ENCODE assay signal across 16 cellular contexts in the genomic region with DNA sequence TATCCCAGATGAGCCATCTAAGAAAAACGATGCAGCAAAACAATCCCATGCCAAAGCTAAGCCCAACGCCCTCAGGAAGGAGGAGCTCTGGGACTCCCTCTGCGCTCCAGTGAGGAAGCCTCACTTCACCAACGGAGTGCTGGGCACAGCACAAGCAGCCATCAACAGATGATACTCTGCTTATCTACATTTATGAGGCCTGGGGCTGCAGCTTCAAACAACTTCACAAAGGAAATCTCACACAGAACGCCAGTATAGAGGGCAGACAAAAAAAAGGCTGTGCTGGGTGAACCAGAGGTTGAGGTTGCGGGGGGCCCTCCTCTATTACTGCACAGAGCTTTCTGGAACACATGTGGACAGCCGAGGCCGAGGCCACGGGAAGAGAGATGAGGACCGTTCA. TPM values are rescaled to one million over a fixed set of nuclear protein-coding genes. Genes with fewer than 3 reads are reported as not detected.
DNase-seq lines count a peak whose midpoint lies in the region; ATAC-seq and TF ChIP-seq lines count a peak whose summit lies in the region.
"Had no signal": no experiment of that assay in that cellular context is flagged by ENCODE, and none has a peak within 500 bp of the region (broad histone marks: within the 10 kb centered on the region; RNA-seq: fewer than 3 reads in every experiment).

No MANE protein-coding gene starts in this region.

- peak overlapping the region; percentile 60; the same call in 1 of the 2 replicates for H3K4me2 ChIP-seq in OCI-LY7 (ENCODE audit: low read length)
- H3K4me2 ChIP-seq: BLaER1 had no signal

- DNase-seq in T-helper 1 cell (no peak), OCI-LY7 (ENCODE audit: low spot score) (no peak), OCI-M2 (lab: John Stamatoyannopoulos, UW; ENCODE audit: unreplicated experiment) (no peak), colonic mucosa (no peak)
- DNase-seq in CD4-positive, alpha-beta T cell, result no peak
- no peak for DNase-seq in naive thymus-derived CD4-positive, alpha-beta T cell
- DNase-seq: KG1, NCI-H1048, NCI-H1436 treated with DMSO at 0.1 percent for 48 hours, NCI-H2081 treated with DMSO at 0.1 percent for 48 hours, NCI-H82, Peyer's patch, Right ventricle myocardium superior had no signal

- H3K27me3 Mint-ChIP-seq in T-helper 1 cell treated with Interleukin-12 subunit alpha and Interleukin-12 subunit beta and Interleukin-4 antibody, amounts not matched to agents 30 μg/mL and 1 μg/mL, for 36 hours (ENCODE audit: low read depth), result no peaks in the 10 kb centered on the region
- H3K27me3 Mint-ChIP-seq in CD4-positive, alpha-beta T cell, result no peaks in the 10 kb centered on the region
- H3K27me3 Mint-ChIP-seq in naive thymus-derived CD4-positive, alpha-beta T cell, result no peaks in the 10 kb centered on the region

- H3K9me3 Mint-ChIP-seq in T-helper 1 cell treated with Interleukin-12 subunit alpha and Interleukin-12 subunit beta and Interleukin-4 antibody, amounts not matched to agents 30 μg/mL and 1 μg/mL, for 36 hours, result no peaks in the 10 kb centered on the region
- no peaks in the 10 kb centered on the region for H3K9me3 Mint-ChIP-seq in CD4-positive, alpha-beta T cell
- H3K9me3 Mint-ChIP-seq in naive thymus-derived CD4-positive, alpha-beta T cell, result no peaks in the 10 kb centered on the region

- no peak for ATAC-seq in CD4-positive, alpha-beta T cell (ENCODE audit: poor library complexity)
- no peak for ATAC-seq in naive thymus-derived CD4-positive, alpha-beta T cell
- no peak for ATAC-seq in HG03521 (IDR thresholded peaks at IDR 0.05; ENCODE audit: unreplicated experiment)

- no peak overlapping the region for H3K4me3 ChIP-seq in OCI-LY7 (ENCODE audit: low read depth, low read length, poor library complexity, severe bottlenecking)
- H3K4me3 ChIP-seq in naive thymus-derived CD4-positive, alpha-beta T cell (ENCODE audit: low read length), result no peak overlapping the region
- no peak overlapping the region for H3K4me3 ChIP-seq in colonic mucosa
- H3K4me3 ChIP-seq: BLaER1, Peyer's patch had no signal

- intact Hi-C loops in CD4-positive, alpha-beta T cell (cut with DNase I, micrococcal nuclease), result no loop called here
- intact Hi-C loops in OCI-LY7 (cut with micrococcal nuclease; ENCODE audit: unreplicated experiment) (no loop called here), colonic mucosa (cut with DNase I) (no loop called here)
- intact Hi-C loops in naive thymus-derived CD4-positive, alpha-beta T cell (cut with micrococcal nuclease), result no loop called here

- H3K9ac ChIP-seq in colonic mucosa (ENCODE audit: low read depth in 2 of 2, low read length in 2 of 2), result no peak overlapping the region
- H3K9ac ChIP-seq: BLaER1 had no signal

- no peaks in the 10 kb centered on the region; the same call in 1 of the 2 replicates for H3K79me2 ChIP-seq in OCI-LY7 (ENCODE audit: insufficient read depth, low read depth, low read length)

- H3K36me3 Mint-ChIP-seq in T-helper 1 cell treated with Interleukin-12 subunit alpha and Interleukin-12 subunit beta and Interleukin-4 antibody, amounts not matched to agents 30 μg/mL and 1 μg/mL, for 36 hours (ENCODE audit: low read depth), result peaks cover 47% of the 10 kb centered on the region
- peaks cover 95% of the 10 kb centered on the region for H3K36me3 Mint-ChIP-seq in CD4-positive, alpha-beta T cell (ENCODE audit: low read depth)
- peaks cover 7 to 56% (median 33%) of the 10 kb centered on the region in 5 donors for H3K36me3 Mint-ChIP-seq in naive thymus-derived CD4-positive, alpha-beta T cell

- H3K4me1 Mint-ChIP-seq in T-helper 1 cell treated with Interleukin-12 subunit alpha and Interleukin-12 subunit beta and Interleukin-4 antibody, amounts not matched to agents 30 μg/mL and 1 μg/mL, for 36 hours (ENCODE audit: low read depth), result peaks cover 4% of the 10 kb centered on the region
- peaks cover 4% of the 10 kb centered on the region for H3K4me1 Mint-ChIP-seq in CD4-positive, alpha-beta T cell (ENCODE audit: low read depth)
- peaks cover 2 to 8% (median 4%) of the 10 kb centered on the region in 7 donors for H3K4me1 Mint-ChIP-seq in naive thymus-derived CD4-positive, alpha-beta T cell

- no peaks in the 10 kb centered on the region for H3K27me3 ChIP-seq in CD4-positive, alpha-beta T cell (ENCODE audit: control insufficient read depth, insufficient read depth, low read length)
- no peaks in the 10 kb centered on the region for H3K27me3 ChIP-seq in naive thymus-derived CD4-positive, alpha-beta T cell (ENCODE audit: control insufficient read depth in 2 of 2, insufficient read depth in 2 of 2, low read length in 2 of 2)
- no peaks in the 10 kb centered on the region for H3K27me3 ChIP-seq in colonic mucosa
- H3K27me3 ChIP-seq: BLaER1, Peyer's patch had no signal

- no TSS peak for BruUV-seq in OCI-LY7 (replicated peaks; lab: Mats Ljungman, UMichigan)

- peak overlapping the region; percentile 26 for H3K27ac Mint-ChIP-seq in T-helper 1 cell treated with Interleukin-12 subunit alpha and Interleukin-12 subunit beta and Interleukin-4 antibody, amounts not matched to agents 30 μg/mL and 1 μg/mL, for 36 hours
- H3K27ac Mint-ChIP-seq in CD4-positive, alpha-beta T cell, result no peak overlapping the region
- peak overlapping the region in 5 of 9 donors; percentile 33 to 60 (median 40) for H3K27ac Mint-ChIP-seq in naive thymus-derived CD4-positive, alpha-beta T cell

- no peak for TF ChIP-seq CTCF in CD4-positive, alpha-beta T cell (IDR thresholded peaks at IDR 0.05)
- TF ChIP-seq CTCF in OCI-LY7 (conservative IDR thresholded peaks at IDR 0.05; ENCODE audit: low read length) (no peak), colonic mucosa (IDR thresholded peaks at IDR 0.05) (no peak)

- peaks cover 64% of the 10 kb centered on the region for H3K4me1 ChIP-seq in OCI-LY7 (ENCODE audit: insufficient read depth, low read length, poor library complexity, severe bottlenecking)
- no peaks in the 10 kb centered on the region for H3K4me1 ChIP-seq in naive thymus-derived CD4-positive, alpha-beta T cell (ENCODE audit: control insufficient read depth in 2 of 2, insufficient read depth in 2 of 2, low read length in 2 of 2)
- H3K4me1 ChIP-seq in colonic mucosa, result no peaks in the 10 kb centered on the region
- H3K4me1 ChIP-seq: Peyer's patch had no signal

- no peaks in the 10 kb centered on the region for H3K9me2 ChIP-seq in OCI-LY7 (ENCODE audit: insufficient read depth, low read length)

- H3K9me3 ChIP-seq in CD4-positive, alpha-beta T cell (ENCODE audit: control insufficient read depth, low read length), result no peaks in the 10 kb centered on the region
- H3K9me3 ChIP-seq in OCI-LY7 (ENCODE audit: low read length) (no peaks in the 10 kb centered on the region), colonic mucosa (no peaks in the 10 kb centered on the region)
- H3K9me3 ChIP-seq in naive thymus-derived CD4-positive, alpha-beta T cell (ENCODE audit: control insufficient read depth in 2 of 3, low read length in 3 of 3), result no peaks in the 10 kb centered on the region
- H3K9me3 ChIP-seq: BLaER1, Peyer's patch had no signal

- POLR2A ChIA-PET in CD4-positive, alpha-beta T cell (lab: Charles Lee), result interaction anchor here (1.0 to 1.3 kb wide), 5 partner anchors 15 to 52 kb away, joined by 3 to 5 read pairs (median 3); a partner anchor contains a TSS
- POLR2A ChIA-PET in OCI-LY7 (lab: Charles Lee), result interaction anchor here (0.6 to 0.9 kb wide), 3 partner anchors 27 to 67 kb away, joined by 3 to 4 read pairs (median 3); no protein-coding TSS in a partner anchor
- POLR2A ChIA-PET in naive thymus-derived CD4-positive, alpha-beta T cell (lab: Charles Lee), result no interaction called here

- H2AFZ ChIP-seq in OCI-LY7 (ENCODE audit: low read length), result no peak overlapping the region

- peak overlapping the region; percentile 14 for H3K27ac ChIP-seq in CD4-positive, alpha-beta T cell (ENCODE audit: low read depth, low read length)
- H3K27ac ChIP-seq in OCI-LY7 (ENCODE audit: low read depth, low read length, poor library complexity, severe bottlenecking) (peak overlapping the region; percentile 97), colonic mucosa (no peak overlapping the region)
- H3K27ac ChIP-seq in naive thymus-derived CD4-positive, alpha-beta T cell (ENCODE audit: low read depth, low read length), result no peak overlapping the region
- H3K27ac ChIP-seq: BLaER1, Peyer's patch had no signal

- H3K4me3 Mint-ChIP-seq in T-helper 1 cell treated with Interleukin-12 subunit alpha and Interleukin-12 subunit beta and Interleukin-4 antibody, amounts not matched to agents 30 μg/mL and 1 μg/mL, for 36 hours, result no peak overlapping the region
- H3K4me3 Mint-ChIP-seq in CD4-positive, alpha-beta T cell, result no peak overlapping the region
- no peak overlapping the region for H3K4me3 Mint-ChIP-seq in naive thymus-derived CD4-positive, alpha-beta T cell

- CTCF ChIA-PET in CD4-positive, alpha-beta T cell (lab: Charles Lee), result interaction anchor here (1.3 kb wide), 1 partner anchor 102 kb away, joined by 5 read pairs; no protein-coding TSS in a partner anchor
- CTCF ChIA-PET in OCI-LY7 (lab: Charles Lee; ENCODE audit: unreplicated experiment), result interaction anchor here (0.9 kb wide), 1 partner anchor 23 kb away, joined by 3 read pairs; no protein-coding TSS in a partner anchor
- CTCF ChIA-PET in naive thymus-derived CD4-positive, alpha-beta T cell (lab: Charles Lee), result interaction anchor here (2.9 to 17.3 kb wide), 2 partner anchors 9 to 105 kb away, joined by 12 to 204 read pairs; no protein-coding TSS in a partner anchor

- peaks cover 98% of the 10 kb centered on the region for H3K36me3 ChIP-seq in OCI-LY7 (ENCODE audit: insufficient read depth, low read length)
- peaks cover 70 to 97% (median 79%) of the 10 kb centered on the region in 3 experiments for H3K36me3 ChIP-seq in naive thymus-derived CD4-positive, alpha-beta T cell (ENCODE audit: control insufficient read depth in 2 of 3, insufficient read depth in 3 of 3, low read length in 3 of 3)
- H3K36me3 ChIP-seq in colonic mucosa, result peaks cover 18% of the 10 kb centered on the region

- H4K20me1 ChIP-seq in OCI-LY7 (ENCODE audit: insufficient read depth, low read length), result no peaks in the 10 kb centered on the region

RNA-seq across cellular contexts. Expression of a gene that starts 34.9 kb away (rescaled TPM):
- total RNA-seq in CD4-positive, alpha-beta T cell, result 1 to 10 TPM; 2.8 to 2.9 TPM
- 0.13 and 0.85 TPM in 2 replicates for total RNA-seq in OCI-LY7 (2014; rRNA removed; shearing (Covaris generic))
- total RNA-seq in OCI-LY7 (2022) (0.41 and 0.84 TPM in 2 replicates), colonic mucosa (under 1 TPM; 0.37 to 0.66 TPM)
- 10 to 100 TPM in 1 of 5 experiments, 1 to 10 TPM in 3, under 1 TPM in 1; 0.86 to 38.6 (median 2.3) TPM for total RNA-seq in naive thymus-derived CD4-positive, alpha-beta T cell
- under 1 TPM in 1 of 2 donors, not detected in 1; 0.67 TPM for polyA plus RNA-seq in naive thymus-derived CD4-positive, alpha-beta T cell

Comparison
In these comparisons a context has a peak if more than half of its experiments do, and no peak if none do; other contexts are left out.
1. H3K27ac ChIP-seq: peak in CD4-positive, alpha-beta T cell (single experiment) and OCI-LY7 (single experiment); none in naive thymus-derived CD4-positive, alpha-beta T cell (single experiment) and colonic mucosa (single experiment).